ENCODE assay signal across 1 cellular context in the genomic region with DNA sequence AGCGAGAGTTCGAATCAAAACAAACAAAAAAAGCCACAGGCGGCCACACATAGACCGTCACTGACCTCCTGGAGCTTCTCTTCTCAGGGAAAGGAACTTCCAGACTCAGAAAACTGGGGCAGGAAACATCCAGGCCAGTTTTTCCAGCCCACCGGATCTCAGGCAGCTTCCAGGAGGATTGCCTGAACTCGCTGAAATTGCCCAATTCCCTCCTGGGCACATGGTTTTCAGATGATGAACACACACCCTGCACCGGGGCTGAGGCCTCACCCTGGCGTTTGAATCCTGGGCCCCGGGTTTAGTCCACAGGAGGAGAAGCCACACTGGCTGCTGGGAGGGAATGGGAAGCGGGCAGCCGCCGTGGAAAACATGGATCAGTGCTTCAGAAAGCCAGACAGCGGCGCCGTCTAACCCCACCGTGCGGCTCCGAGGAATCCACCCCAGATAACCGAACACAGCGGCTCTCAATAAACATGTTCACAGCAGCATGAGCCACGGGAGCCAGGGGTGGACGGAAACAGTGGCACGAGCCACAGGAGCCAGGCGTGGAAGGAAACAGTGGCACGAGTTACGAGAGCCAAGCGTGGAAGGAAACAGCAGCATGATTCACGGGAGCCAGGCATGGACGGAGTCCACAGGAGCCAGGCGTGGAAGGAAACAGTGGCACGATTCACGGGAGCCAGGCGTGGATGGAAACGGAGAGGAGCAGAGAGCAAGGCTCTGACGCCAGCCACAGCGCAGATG.
A peak's percentile ranks its signal among the peaks of the same experiment; 100 is the strongest.
TF ChIP-seq lines count a peak whose summit lies in the region.

No MANE protein-coding gene starts in this region.

TF ChIP-seq in HepG2, 621 proteins besides CTCF, POLR2A, EP300 and RAD21 (continued from another document and continues in another):
- TF ChIP-seq, protein P1, sequence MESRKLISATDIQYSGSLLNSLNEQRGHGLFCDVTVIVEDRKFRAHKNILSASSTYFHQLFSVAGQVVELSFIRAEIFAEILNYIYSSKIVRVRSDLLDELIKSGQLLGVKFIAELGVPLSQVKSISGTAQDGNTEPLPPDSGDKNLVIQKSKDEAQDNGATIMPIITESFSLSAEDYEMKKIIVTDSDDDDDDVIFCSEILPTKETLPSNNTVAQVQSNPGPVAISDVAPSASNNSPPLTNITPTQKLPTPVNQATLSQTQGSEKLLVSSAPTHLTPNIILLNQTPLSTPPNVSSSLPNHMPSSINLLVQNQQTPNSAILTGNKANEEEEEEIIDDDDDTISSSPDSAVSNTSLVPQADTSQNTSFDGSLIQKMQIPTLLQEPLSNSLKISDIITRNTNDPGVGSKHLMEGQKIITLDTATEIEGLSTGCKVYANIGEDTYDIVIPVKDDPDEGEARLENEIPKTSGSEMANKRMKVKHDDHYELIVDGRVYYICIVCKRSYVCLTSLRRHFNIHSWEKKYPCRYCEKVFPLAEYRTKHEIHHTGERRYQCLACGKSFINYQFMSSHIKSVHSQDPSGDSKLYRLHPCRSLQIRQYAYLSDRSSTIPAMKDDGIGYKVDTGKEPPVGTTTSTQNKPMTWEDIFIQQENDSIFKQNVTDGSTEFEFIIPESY (CRISPR knock-in tag; IDR thresholded peaks at IDR 0.05) = peak; percentile 68
- TF ChIP-seq PITX1 (CRISPR knock-in tag; IDR thresholded peaks at IDR 0.05) = peak; percentile 74; the same call in 1 of the 2 replicates
- TF ChIP-seq, protein P2, sequence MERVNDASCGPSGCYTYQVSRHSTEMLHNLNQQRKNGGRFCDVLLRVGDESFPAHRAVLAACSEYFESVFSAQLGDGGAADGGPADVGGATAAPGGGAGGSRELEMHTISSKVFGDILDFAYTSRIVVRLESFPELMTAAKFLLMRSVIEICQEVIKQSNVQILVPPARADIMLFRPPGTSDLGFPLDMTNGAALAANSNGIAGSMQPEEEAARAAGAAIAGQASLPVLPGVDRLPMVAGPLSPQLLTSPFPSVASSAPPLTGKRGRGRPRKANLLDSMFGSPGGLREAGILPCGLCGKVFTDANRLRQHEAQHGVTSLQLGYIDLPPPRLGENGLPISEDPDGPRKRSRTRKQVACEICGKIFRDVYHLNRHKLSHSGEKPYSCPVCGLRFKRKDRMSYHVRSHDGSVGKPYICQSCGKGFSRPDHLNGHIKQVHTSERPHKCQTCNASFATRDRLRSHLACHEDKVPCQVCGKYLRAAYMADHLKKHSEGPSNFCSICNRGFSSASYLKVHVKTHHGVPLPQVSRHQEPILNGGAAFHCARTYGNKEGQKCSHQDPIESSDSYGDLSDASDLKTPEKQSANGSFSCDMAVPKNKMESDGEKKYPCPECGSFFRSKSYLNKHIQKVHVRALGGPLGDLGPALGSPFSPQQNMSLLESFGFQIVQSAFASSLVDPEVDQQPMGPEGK (CRISPR knock-in tag; IDR thresholded peaks at IDR 0.05) = peak; percentile 50
- no peak for TF ChIP-seq NONO (IDR thresholded peaks at IDR 0.05)
- 0 out of 2 replicates have a peak, but pooled peaks have one; percentile 37 for TF ChIP-seq NONO (CRISPR knock-in tag; conservative IDR thresholded peaks at IDR 0.05)
- peak; percentile 55 for TF ChIP-seq FOXA3 (CRISPR knock-in tag; IDR thresholded peaks at IDR 0.05)
- TF ChIP-seq PCBP2 (optimal IDR thresholded peaks at IDR 0.05; ENCODE audit: low read depth, low read length, poor library complexity, severe bottlenecking) = no peak
- TF ChIP-seq, protein P3, sequence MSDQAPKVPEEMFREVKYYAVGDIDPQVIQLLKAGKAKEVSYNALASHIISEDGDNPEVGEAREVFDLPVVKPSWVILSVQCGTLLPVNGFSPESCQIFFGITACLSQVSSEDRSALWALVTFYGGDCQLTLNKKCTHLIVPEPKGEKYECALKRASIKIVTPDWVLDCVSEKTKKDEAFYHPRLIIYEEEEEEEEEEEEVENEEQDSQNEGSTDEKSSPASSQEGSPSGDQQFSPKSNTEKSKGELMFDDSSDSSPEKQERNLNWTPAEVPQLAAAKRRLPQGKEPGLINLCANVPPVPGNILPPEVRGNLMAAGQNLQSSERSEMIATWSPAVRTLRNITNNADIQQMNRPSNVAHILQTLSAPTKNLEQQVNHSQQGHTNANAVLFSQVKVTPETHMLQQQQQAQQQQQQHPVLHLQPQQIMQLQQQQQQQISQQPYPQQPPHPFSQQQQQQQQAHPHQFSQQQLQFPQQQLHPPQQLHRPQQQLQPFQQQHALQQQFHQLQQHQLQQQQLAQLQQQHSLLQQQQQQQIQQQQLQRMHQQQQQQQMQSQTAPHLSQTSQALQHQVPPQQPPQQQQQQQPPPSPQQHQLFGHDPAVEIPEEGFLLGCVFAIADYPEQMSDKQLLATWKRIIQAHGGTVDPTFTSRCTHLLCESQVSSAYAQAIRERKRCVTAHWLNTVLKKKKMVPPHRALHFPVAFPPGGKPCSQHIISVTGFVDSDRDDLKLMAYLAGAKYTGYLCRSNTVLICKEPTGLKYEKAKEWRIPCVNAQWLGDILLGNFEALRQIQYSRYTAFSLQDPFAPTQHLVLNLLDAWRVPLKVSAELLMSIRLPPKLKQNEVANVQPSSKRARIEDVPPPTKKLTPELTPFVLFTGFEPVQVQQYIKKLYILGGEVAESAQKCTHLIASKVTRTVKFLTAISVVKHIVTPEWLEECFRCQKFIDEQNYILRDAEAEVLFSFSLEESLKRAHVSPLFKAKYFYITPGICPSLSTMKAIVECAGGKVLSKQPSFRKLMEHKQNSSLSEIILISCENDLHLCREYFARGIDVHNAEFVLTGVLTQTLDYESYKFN (CRISPR knock-in tag; conservative IDR thresholded peaks at IDR 0.05) = peak; percentile 55
- TF ChIP-seq MED1 (CRISPR knock-in tag; IDR thresholded peaks at IDR 0.05) = peak; percentile 87
- TF ChIP-seq ZFAT (CRISPR knock-in tag; conservative IDR thresholded peaks at IDR 0.05) = 0 out of 2 replicates have a peak, but pooled peaks have one; percentile 39
- 0 out of 2 replicates have a peak, but pooled peaks have one; percentile 41 for TF ChIP-seq DR1 (CRISPR knock-in tag; IDR thresholded peaks at IDR 0.05)
- TF ChIP-seq ZNF331 (CRISPR knock-in tag; IDR thresholded peaks at IDR 0.05) = peak; percentile 85; the same call in 1 of the 2 replicates
- TF ChIP-seq SRSF4 (IDR thresholded peaks at IDR 0.05; ENCODE audit: low read depth, low read length, poor library complexity, severe bottlenecking) = no peak
- TF ChIP-seq, protein P4, sequence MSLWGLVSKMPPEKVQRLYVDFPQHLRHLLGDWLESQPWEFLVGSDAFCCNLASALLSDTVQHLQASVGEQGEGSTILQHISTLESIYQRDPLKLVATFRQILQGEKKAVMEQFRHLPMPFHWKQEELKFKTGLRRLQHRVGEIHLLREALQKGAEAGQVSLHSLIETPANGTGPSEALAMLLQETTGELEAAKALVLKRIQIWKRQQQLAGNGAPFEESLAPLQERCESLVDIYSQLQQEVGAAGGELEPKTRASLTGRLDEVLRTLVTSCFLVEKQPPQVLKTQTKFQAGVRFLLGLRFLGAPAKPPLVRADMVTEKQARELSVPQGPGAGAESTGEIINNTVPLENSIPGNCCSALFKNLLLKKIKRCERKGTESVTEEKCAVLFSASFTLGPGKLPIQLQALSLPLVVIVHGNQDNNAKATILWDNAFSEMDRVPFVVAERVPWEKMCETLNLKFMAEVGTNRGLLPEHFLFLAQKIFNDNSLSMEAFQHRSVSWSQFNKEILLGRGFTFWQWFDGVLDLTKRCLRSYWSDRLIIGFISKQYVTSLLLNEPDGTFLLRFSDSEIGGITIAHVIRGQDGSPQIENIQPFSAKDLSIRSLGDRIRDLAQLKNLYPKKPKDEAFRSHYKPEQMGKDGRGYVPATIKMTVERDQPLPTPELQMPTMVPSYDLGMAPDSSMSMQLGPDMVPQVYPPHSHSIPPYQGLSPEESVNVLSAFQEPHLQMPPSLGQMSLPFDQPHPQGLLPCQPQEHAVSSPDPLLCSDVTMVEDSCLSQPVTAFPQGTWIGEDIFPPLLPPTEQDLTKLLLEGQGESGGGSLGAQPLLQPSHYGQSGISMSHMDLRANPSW (CRISPR knock-in tag; IDR thresholded peaks at IDR 0.05; ENCODE audit: borderline replicate concordance) = no peak
- TF ChIP-seq RAD51 (IDR thresholded peaks at IDR 0.05; ENCODE audit: borderline replicate concordance) = no peak
- TF ChIP-seq, protein P5, sequence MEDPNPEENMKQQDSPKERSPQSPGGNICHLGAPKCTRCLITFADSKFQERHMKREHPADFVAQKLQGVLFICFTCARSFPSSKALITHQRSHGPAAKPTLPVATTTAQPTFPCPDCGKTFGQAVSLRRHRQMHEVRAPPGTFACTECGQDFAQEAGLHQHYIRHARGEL (CRISPR knock-in tag; IDR thresholded peaks at IDR 0.05) = no peak
- TF ChIP-seq, protein P6, sequence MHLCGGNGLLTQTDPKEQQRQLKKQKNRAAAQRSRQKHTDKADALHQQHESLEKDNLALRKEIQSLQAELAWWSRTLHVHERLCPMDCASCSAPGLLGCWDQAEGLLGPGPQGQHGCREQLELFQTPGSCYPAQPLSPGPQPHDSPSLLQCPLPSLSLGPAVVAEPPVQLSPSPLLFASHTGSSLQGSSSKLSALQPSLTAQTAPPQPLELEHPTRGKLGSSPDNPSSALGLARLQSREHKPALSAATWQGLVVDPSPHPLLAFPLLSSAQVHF (CRISPR knock-in tag; IDR thresholded peaks at IDR 0.05) = peak; percentile 66; the same call in 1 of the 2 replicates
- TF ChIP-seq ZNF350 (CRISPR knock-in tag; IDR thresholded peaks at IDR 0.05; ENCODE audit: borderline replicate concordance, low read depth) = no peak
- TF ChIP-seq AHR (CRISPR knock-in tag; IDR thresholded peaks at IDR 0.05) = 0 out of 2 replicates have a peak, but pooled peaks have one; percentile 36
- TF ChIP-seq, protein P7, sequence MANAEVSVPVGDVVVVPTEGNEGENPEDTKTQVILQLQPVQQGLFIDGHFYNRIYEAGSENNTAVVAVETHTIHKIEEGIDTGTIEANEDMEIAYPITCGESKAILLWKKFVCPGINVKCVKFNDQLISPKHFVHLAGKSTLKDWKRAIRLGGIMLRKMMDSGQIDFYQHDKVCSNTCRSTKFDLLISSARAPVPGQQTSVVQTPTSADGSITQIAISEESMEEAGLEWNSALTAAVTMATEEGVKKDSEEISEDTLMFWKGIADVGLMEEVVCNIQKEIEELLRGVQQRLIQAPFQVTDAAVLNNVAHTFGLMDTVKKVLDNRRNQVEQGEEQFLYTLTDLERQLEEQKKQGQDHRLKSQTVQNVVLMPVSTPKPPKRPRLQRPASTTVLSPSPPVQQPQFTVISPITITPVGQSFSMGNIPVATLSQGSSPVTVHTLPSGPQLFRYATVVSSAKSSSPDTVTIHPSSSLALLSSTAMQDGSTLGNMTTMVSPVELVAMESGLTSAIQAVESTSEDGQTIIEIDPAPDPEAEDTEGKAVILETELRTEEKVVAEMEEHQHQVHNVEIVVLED (CRISPR knock-in tag; IDR thresholded peaks at IDR 0.05; ENCODE audit: borderline replicate concordance) = no peak
- peak; percentile 37; the same call in 1 of the 2 replicates for TF ChIP-seq ZNF12 (CRISPR knock-in tag; IDR thresholded peaks at IDR 0.05)
- peak; percentile 91 for TF ChIP-seq TP53 (CRISPR knock-in tag; conservative IDR thresholded peaks at IDR 0.05)
- TF ChIP-seq ZFP90 (CRISPR knock-in tag; IDR thresholded peaks at IDR 0.05; ENCODE audit: borderline replicate concordance) = no peak; the same call in 1 of the 2 replicates
- TF ChIP-seq, protein P8, sequence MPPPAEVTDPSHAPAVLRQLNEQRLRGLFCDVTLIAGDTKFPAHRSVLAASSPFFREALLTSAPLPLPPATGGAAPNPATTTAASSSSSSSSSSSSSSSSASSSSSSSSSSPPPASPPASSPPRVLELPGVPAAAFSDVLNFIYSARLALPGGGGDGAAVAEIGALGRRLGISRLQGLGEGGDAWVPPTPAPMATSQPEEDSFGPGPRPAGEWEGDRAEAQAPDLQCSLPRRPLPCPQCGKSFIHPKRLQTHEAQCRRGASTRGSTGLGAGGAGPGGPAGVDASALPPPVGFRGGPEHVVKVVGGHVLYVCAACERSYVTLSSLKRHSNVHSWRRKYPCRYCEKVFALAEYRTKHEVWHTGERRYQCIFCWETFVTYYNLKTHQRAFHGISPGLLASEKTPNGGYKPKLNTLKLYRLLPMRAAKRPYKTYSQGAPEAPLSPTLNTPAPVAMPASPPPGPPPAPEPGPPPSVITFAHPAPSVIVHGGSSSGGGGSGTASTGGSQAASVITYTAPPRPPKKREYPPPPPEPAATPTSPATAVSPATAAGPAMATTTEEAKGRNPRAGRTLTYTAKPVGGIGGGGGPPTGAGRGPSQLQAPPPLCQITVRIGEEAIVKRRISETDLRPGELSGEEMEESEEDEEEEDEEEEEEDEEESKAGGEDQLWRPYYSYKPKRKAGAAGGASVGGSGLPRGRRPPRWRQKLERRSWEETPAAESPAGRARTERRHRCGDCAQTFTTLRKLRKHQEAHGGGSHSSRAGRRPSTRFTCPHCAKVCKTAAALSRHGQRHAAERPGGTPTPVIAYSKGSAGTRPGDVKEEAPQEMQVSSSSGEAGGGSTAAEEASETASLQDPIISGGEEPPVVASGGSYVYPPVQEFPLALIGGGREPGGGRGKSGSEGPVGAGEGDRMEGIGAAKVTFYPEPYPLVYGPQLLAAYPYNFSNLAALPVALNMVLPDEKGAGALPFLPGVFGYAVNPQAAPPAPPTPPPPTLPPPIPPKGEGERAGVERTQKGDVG (CRISPR knock-in tag; IDR thresholded peaks at IDR 0.05; ENCODE audit: borderline replicate concordance) = peak; percentile 21; the same call in 1 of the 2 replicates
- TF ChIP-seq HMGA1 (CRISPR knock-in tag; conservative IDR thresholded peaks at IDR 0.05) = no peak
- peak; percentile 89 for TF ChIP-seq HIVEP1 (CRISPR knock-in tag; IDR thresholded peaks at IDR 0.05)
- TF ChIP-seq, protein P9, sequence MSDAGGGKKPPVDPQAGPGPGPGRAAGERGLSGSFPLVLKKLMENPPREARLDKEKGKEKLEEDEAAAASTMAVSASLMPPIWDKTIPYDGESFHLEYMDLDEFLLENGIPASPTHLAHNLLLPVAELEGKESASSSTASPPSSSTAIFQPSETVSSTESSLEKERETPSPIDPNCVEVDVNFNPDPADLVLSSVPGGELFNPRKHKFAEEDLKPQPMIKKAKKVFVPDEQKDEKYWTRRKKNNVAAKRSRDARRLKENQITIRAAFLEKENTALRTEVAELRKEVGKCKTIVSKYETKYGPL (CRISPR knock-in tag; IDR thresholded peaks at IDR 0.05) = peak; percentile 69; the same call in 1 of the 2 replicates
